22 cellular contexts compared by ENCODE assay signal in genomic region chr2:240247868-240248820, GRCh38.
DNase-seq lines count a peak whose midpoint lies in the region; ATAC-seq and TF ChIP-seq lines count a peak whose summit lies in the region.
"Had no signal": no experiment of that assay in that cellular context is flagged by ENCODE, and none has a peak within 500 bp of the region (broad histone marks: within the 10 kb centered on the region; RNA-seq: fewer than 3 reads in every experiment).

No MANE protein-coding gene starts in this region.

- no peaks in the 10 kb centered on the region for H3K9me3 Mint-ChIP-seq in activated T-cell treated with anti-CD3 and anti-CD28 coated beads, Interleukin-2, amount 50 U/mL, for 24 hours
- no peaks in the 10 kb centered on the region for H3K9me3 Mint-ChIP-seq in activated T-cell treated with anti-CD3 and anti-CD28 coated beads, Interleukin-2, amount 50 U/mL, for 72 hours
- H3K9me3 Mint-ChIP-seq: activated T-helper 17 cell treated with anti-CD3 and anti-CD28 coated beads, Interleukin-2, amount 50 U/mL, for 72 hours had no signal

- no peaks in the 10 kb centered on the region for H3K27me3 ChIP-seq in RWPE2 (ENCODE audit: insufficient read depth, poor library complexity, severe bottlenecking)

- H3K4me3 ChIP-seq in RWPE2 (ENCODE audit: severe bottlenecking): no peak overlapping the region
- H3K4me3 ChIP-seq: psoas muscle, SK-N-MC had no signal

- peak; percentile 25 for DNase-seq in activated T-cell treated with anti-CD3 and anti-CD28 coated beads, Interleukin-2, amount 50 U/mL, for 24 hours
- no peak for DNase-seq in activated T-cell treated with anti-CD3 and anti-CD28 coated beads, Interleukin-2, amount 50 U/mL, for 72 hours
- DNase-seq in RWPE2 (ENCODE audit: low spot score) (peak; percentile 38), mucosa of gallbladder (ENCODE audit: low spot score) (peak; percentile 10), activated gamma-delta T cell (lab: John Stamatoyannopoulos, UW) (no peak), DMS53 treated with DMSO at 0.1 percent for 48 hours (lab: John Stamatoyannopoulos, UW; ENCODE audit: unreplicated experiment) (no peak)
- DNase-seq: activated CD4-positive, alpha-beta T cell treated with anti-CD3 and anti-CD28 coated beads for 48 hours; amniotic stem cell; Caco-2; cerebellar nuclear complex; GDM1; MV-4-11; naive B cell; NCI-H2081; NCI-H526 treated with DMSO at 0.1 percent for 48 hours; OCI-M1 had no signal

- ATAC-seq in activated T-cell treated with anti-CD3 and anti-CD28 coated beads, Interleukin-2, amount 50 U/mL, for 72 hours (replicated peaks in 1 of 2): no peak
- ATAC-seq in RWPE2 (ENCODE audit: low read depth): no peak
- no peak for ATAC-seq in GM18519 (IDR thresholded peaks at IDR 0.05; ENCODE audit: low FRiP score, unreplicated experiment)
- ATAC-seq: activated T-helper 17 cell treated with anti-CD3 and anti-CD28 coated beads, Interleukin-2, amount 50 U/mL, for 72 hours; left lobe of liver; psoas muscle had no signal

- no peaks in the 10 kb centered on the region for H3K36me3 ChIP-seq in RWPE2 (ENCODE audit: low read depth)

- no peak for TF ChIP-seq CTCF in RWPE2 (IDR thresholded peaks at IDR 0.05; ENCODE audit: poor library complexity, severe bottlenecking)

- no peaks in the 10 kb centered on the region for H3K4me1 Mint-ChIP-seq in activated T-cell treated with anti-CD3 and anti-CD28 coated beads, Interleukin-2, amount 50 U/mL, for 24 hours (ENCODE audit: low read depth)
- no peaks in the 10 kb centered on the region for H3K4me1 Mint-ChIP-seq in activated T-cell treated with anti-CD3 and anti-CD28 coated beads, Interleukin-2, amount 50 U/mL, for 72 hours (ENCODE audit: low read depth)
- H3K4me1 Mint-ChIP-seq: activated T-helper 17 cell treated with anti-CD3 and anti-CD28 coated beads, Interleukin-2, amount 50 U/mL, for 72 hours; naive B cell had no signal

- no peak overlapping the region for H3K27ac ChIP-seq in RWPE2 (ENCODE audit: poor library complexity, severe bottlenecking)
- H3K27ac ChIP-seq in temporal lobe (ENCODE audit: low read depth, low read length): peak overlapping the region; percentile 95
- H3K27ac ChIP-seq: psoas muscle, SK-N-MC had no signal

- no peak overlapping the region for H3K27ac Mint-ChIP-seq in activated T-cell treated with anti-CD3 and anti-CD28 coated beads, Interleukin-2, amount 50 U/mL, for 24 hours
- no peak overlapping the region for H3K27ac Mint-ChIP-seq in activated T-cell treated with anti-CD3 and anti-CD28 coated beads, Interleukin-2, amount 50 U/mL, for 72 hours
- H3K27ac Mint-ChIP-seq: activated T-helper 17 cell treated with anti-CD3 and anti-CD28 coated beads, Interleukin-2, amount 50 U/mL, for 72 hours; naive B cell had no signal

- H3K9me3 ChIP-seq in RWPE2 (ENCODE audit: severe bottlenecking): no peaks in the 10 kb centered on the region
- H3K9me3 ChIP-seq: Caco-2, psoas muscle had no signal

- peaks cover 17% of the 10 kb centered on the region for H3K4me1 ChIP-seq in RWPE2 (ENCODE audit: insufficient read depth, poor library complexity, severe bottlenecking)

- no peaks in the 10 kb centered on the region for H3K36me3 Mint-ChIP-seq in activated T-cell treated with anti-CD3 and anti-CD28 coated beads, Interleukin-2, amount 50 U/mL, for 24 hours (ENCODE audit: low read depth)
- H3K36me3 Mint-ChIP-seq in activated T-cell treated with anti-CD3 and anti-CD28 coated beads, Interleukin-2, amount 50 U/mL, for 72 hours (ENCODE audit: insufficient read depth in 2 of 2): no peaks in the 10 kb centered on the region
- H3K36me3 Mint-ChIP-seq: naive B cell had no signal

- H3K4me3 Mint-ChIP-seq in activated T-cell treated with anti-CD3 and anti-CD28 coated beads, Interleukin-2, amount 50 U/mL, for 24 hours: no peak overlapping the region
- H3K4me3 Mint-ChIP-seq in activated T-cell treated with anti-CD3 and anti-CD28 coated beads, Interleukin-2, amount 50 U/mL, for 72 hours: no peak overlapping the region
- H3K4me3 Mint-ChIP-seq: activated T-helper 17 cell treated with anti-CD3 and anti-CD28 coated beads, Interleukin-2, amount 50 U/mL, for 72 hours; naive B cell had no signal

- H3K27me3 Mint-ChIP-seq in activated T-cell treated with anti-CD3 and anti-CD28 coated beads, Interleukin-2, amount 50 U/mL, for 24 hours: peaks cover 45% of the 10 kb centered on the region
- H3K27me3 Mint-ChIP-seq in activated T-cell treated with anti-CD3 and anti-CD28 coated beads, Interleukin-2, amount 50 U/mL, for 72 hours (ENCODE audit: low read depth): peaks cover 12% of the 10 kb centered on the region

Comparison
In these comparisons a context has a peak if more than half of its experiments do, and no peak if none do; other contexts are left out.
1. DNase-seq: peak in activated T-cell treated with anti-CD3 and anti-CD28 coated beads, Interleukin-2, amount 50 U/mL, for 24 hours (single experiment), RWPE2 (single experiment) and mucosa of gallbladder (single experiment); none in activated T-cell treated with anti-CD3 and anti-CD28 coated beads, Interleukin-2, amount 50 U/mL, for 72 hours (0 of 2), activated gamma-delta T cell (single experiment) and DMS53 treated with DMSO at 0.1 percent for 48 hours (single experiment).